Comparison of ENCODE assay signal across 8 cellular contexts in genomic region chr9:127451681-127452480, GRCh38. TPM values are rescaled to one million over a fixed set of nuclear protein-coding genes. Genes with fewer than 3 reads are reported as not detected.
A peak's percentile ranks its signal among the peaks of the same experiment; 100 is the strongest.
DNase-seq lines count a peak whose midpoint lies in the region; ATAC-seq lines count a peak whose summit lies in the region.

No MANE protein-coding gene starts in this region.

- H3K27ac ChIP-seq in SJCRH30, result peak overlapping the region; percentile 82

- peak overlapping the region; percentile 91 for H3K4me3 ChIP-seq in SJCRH30

- H3K4me3 Mint-ChIP-seq in activated naive CD8-positive, alpha-beta T cell treated with anti-CD3 and anti-CD28 coated beads, Interleukin-2, amount 10 ng/mL, durations not matched to agents 7 days and 5 days, result peak overlapping the region; percentile 89

- peak overlapping the region; percentile 96 for H3K27ac Mint-ChIP-seq in activated naive CD8-positive, alpha-beta T cell treated with anti-CD3 and anti-CD28 coated beads, Interleukin-2, amount 10 ng/mL, durations not matched to agents 7 days and 5 days

- intact Hi-C loops in head of caudate nucleus (cut with DNase I), result loop anchor here (2.0 kb wide), 1 partner anchor 27 kb away; the partner anchor contains the start of gene ZNF79

- no peaks in the 10 kb centered on the region for H3K9me3 ChIP-seq in SJCRH30 (replicated peaks)

- H3K27me3 Mint-ChIP-seq in activated naive CD8-positive, alpha-beta T cell treated with anti-CD3 and anti-CD28 coated beads, Interleukin-2, amount 10 ng/mL, durations not matched to agents 7 days and 5 days, result no peaks in the 10 kb centered on the region

- H3K4me1 Mint-ChIP-seq in activated naive CD8-positive, alpha-beta T cell treated with anti-CD3 and anti-CD28 coated beads, Interleukin-2, amount 10 ng/mL, durations not matched to agents 7 days and 5 days, result peaks cover 34% of the 10 kb centered on the region

- H3K27me3 ChIP-seq in SJCRH30, result no peaks in the 10 kb centered on the region

- POLR2A ChIA-PET in activated naive CD8-positive, alpha-beta T cell treated with anti-CD3 and anti-CD28 coated beads, Interleukin-2, amount 10 ng/mL, durations not matched to agents 7 days and 5 days (lab: Charles Lee), result interaction anchor here (0.6 to 4.2 kb wide), 23 partner anchors 9 to 592 kb away, joined by 3 to 53 read pairs (median 5); partner anchors contain the start of genes CDK9, PTRH1, SLC2A8 and TOR2A

- peaks cover 10% of the 10 kb centered on the region; the same call in 1 of the 2 replicates for H3K4me1 ChIP-seq in SJCRH30

- H3K36me3 ChIP-seq in SJCRH30, result peaks cover 42% of the 10 kb centered on the region

- peaks cover 41% of the 10 kb centered on the region for H3K36me3 Mint-ChIP-seq in activated naive CD8-positive, alpha-beta T cell treated with anti-CD3 and anti-CD28 coated beads, Interleukin-2, amount 10 ng/mL, durations not matched to agents 7 days and 5 days

- peak; percentile 4 for ATAC-seq in GM19035 (IDR thresholded peaks at IDR 0.05; ENCODE audit: unreplicated experiment)
- peak; percentile 25 for ATAC-seq in HG03520 (IDR thresholded peaks at IDR 0.05; ENCODE audit: unreplicated experiment)
- ATAC-seq in activated naive CD8-positive, alpha-beta T cell treated with anti-CD3 and anti-CD28 coated beads, Interleukin-2, amount 10 ng/mL, durations not matched to agents 7 days and 5 days (ENCODE audit: low read depth), result peak; percentile 24

- peaks cover 4% of the 10 kb centered on the region for H3K9me3 Mint-ChIP-seq in activated naive CD8-positive, alpha-beta T cell treated with anti-CD3 and anti-CD28 coated beads, Interleukin-2, amount 10 ng/mL, durations not matched to agents 7 days and 5 days

- DNase-seq in Ammon's horn (ENCODE audit: low spot score) (peak; percentile 49), SJCRH30 (peak; percentile 62 to 71), head of caudate nucleus (peak; percentile 9 to 69 (median 44)), occipital lobe (lab: John Stamatoyannopoulos, UW) (peak; percentile 44), NCI-H446 treated with DMSO at 0.1 percent for 48 hours (lab: John Stamatoyannopoulos, UW) (no peak)
- peak; percentile 67 for DNase-seq in activated naive CD8-positive, alpha-beta T cell treated with anti-CD3 and anti-CD28 coated beads, Interleukin-2, amount 10 ng/mL, durations not matched to agents 7 days and 5 days

RNA-seq across cellular contexts. Expression of gene LRSAM1, which starts 0.6 kb away (rescaled TPM):
- total RNA-seq in SJCRH30 (2014; rRNA removed; shearing (Covaris generic)), result 5.8 and 7.3 TPM in 2 replicates
- total RNA-seq in activated naive CD8-positive, alpha-beta T cell treated with anti-CD3 and anti-CD28 coated beads, Interleukin-2, amount 10 ng/mL, durations not matched to agents 7 days and 5 days, result 10 to 100 TPM; 22.4 to 25.5 TPM
- total RNA-seq in occipital lobe, result 23.7 TPM

RNA-seq across cellular contexts. Expression of gene RPL12, which starts 0.7 kb away (rescaled TPM):
- 4,429 and 4,439 TPM in 2 replicates for total RNA-seq in SJCRH30 (2014; rRNA removed; shearing (Covaris generic))
- 1,000 to 10,000 TPM; 1,332 to 1,343 TPM for total RNA-seq in activated naive CD8-positive, alpha-beta T cell treated with anti-CD3 and anti-CD28 coated beads, Interleukin-2, amount 10 ng/mL, durations not matched to agents 7 days and 5 days
- 798 TPM for total RNA-seq in occipital lobe

RNA-seq across cellular contexts. Expression of gene ZNF79, which starts 27.7 kb away (rescaled TPM):
- 11.7 and 12.1 TPM in 2 replicates for total RNA-seq in SJCRH30 (2014; rRNA removed; shearing (Covaris generic))
- 10 to 100 TPM; 14.2 to 15.0 TPM for total RNA-seq in activated naive CD8-positive, alpha-beta T cell treated with anti-CD3 and anti-CD28 coated beads, Interleukin-2, amount 10 ng/mL, durations not matched to agents 7 days and 5 days
- total RNA-seq in occipital lobe, result 12.8 TPM

RNA-seq across cellular contexts. Expression of gene SLC2A8, which starts 54.9 kb away (rescaled TPM):
- total RNA-seq in SJCRH30 (2014; rRNA removed; shearing (Covaris generic)), result 13.1 and 16.7 TPM in 2 replicates
- 1 to 10 TPM; 3.4 to 4.1 TPM for total RNA-seq in activated naive CD8-positive, alpha-beta T cell treated with anti-CD3 and anti-CD28 coated beads, Interleukin-2, amount 10 ng/mL, durations not matched to agents 7 days and 5 days
- total RNA-seq in occipital lobe, result 9.2 TPM
